In genomic region chr14:99287269-99287942, GRCh38 we compare ENCODE assay signal across 10 cellular contexts. TPM values are rescaled to one million over a fixed set of nuclear protein-coding genes. Genes with fewer than 3 reads are reported as not detected.
DNase-seq lines count a peak whose midpoint lies in the region; ATAC-seq, FAIRE-seq and TF ChIP-seq lines count a peak whose summit lies in the region.
"Had no signal": no experiment of that assay in that cellular context is flagged by ENCODE, and none has a peak within 500 bp of the region (broad histone marks: within the 10 kb centered on the region; RNA-seq: fewer than 3 reads in every experiment).

No MANE protein-coding gene starts in this region.

- no peak overlapping the region for H3K27ac Mint-ChIP-seq in MCF 10A (ENCODE audit: low read depth, unreplicated experiment)

- BruUV-seq in MCF 10A (replicated peaks; lab: Mats Ljungman, UMichigan): no TSS peak

- ATAC-seq in GM19025 (IDR thresholded peaks at IDR 0.05; ENCODE audit: low read depth, unreplicated experiment): peak; percentile 54
- peak; percentile 86 for ATAC-seq in HG02943 (IDR thresholded peaks at IDR 0.05; ENCODE audit: low read depth, unreplicated experiment)

- TF ChIP-seq POLR2A in stomach (IDR thresholded peaks at IDR 0.05): no peak

- H4K20me1 ChIP-seq in hepatocyte (ENCODE audit: insufficient read depth, poor library complexity, severe bottlenecking): no peaks in the 10 kb centered on the region
- H4K20me1 ChIP-seq: BLaER1 treated with 17β-estradiol and CSF1 and Interleukin-3, amounts not matched to agents 10 nM and 100 nM had no signal

- H3K4me1 Mint-ChIP-seq in MCF 10A (ENCODE audit: insufficient read depth, unreplicated experiment): no peaks in the 10 kb centered on the region

- no peaks in the 10 kb centered on the region for H3K9me2 ChIP-seq in hepatocyte (replicated peaks; ENCODE audit: insufficient read depth)

- H3K27ac ChIP-seq in ACC112 (ENCODE audit: low read depth, low read length) (no peak overlapping the region), stomach (no peak overlapping the region), hepatocyte (no peak overlapping the region)
- H3K27ac ChIP-seq: BLaER1 treated with 17β-estradiol and CSF1 and Interleukin-3, amounts not matched to agents 10 nM and 100 nM had no signal

- H3K79me2 ChIP-seq in ACC112 (ENCODE audit: control insufficient read depth, insufficient read depth, low read length, unreplicated experiment): no peaks in the 10 kb centered on the region
- no peaks in the 10 kb centered on the region for H3K79me2 ChIP-seq in hepatocyte

- no peak for TF ChIP-seq CTCF in stomach (IDR thresholded peaks at IDR 0.05)
- no peak for TF ChIP-seq CTCF in MCF 10A (IDR thresholded peaks at IDR 0.05; ENCODE audit: unreplicated experiment)
- no peak for TF ChIP-seq CTCF in hepatocyte (IDR thresholded peaks at IDR 0.05; ENCODE audit: poor library complexity)

- POLR2A ChIA-PET in MCF 10A (lab: Yijun Ruan, JAX): no interaction called here

- peaks cover 39% of the 10 kb centered on the region for H3K27me3 ChIP-seq in ACC112 (ENCODE audit: insufficient read depth, low read length)
- peaks cover 0 to 53% (median 0%) of the 10 kb centered on the region in 3 donors for H3K27me3 ChIP-seq in stomach
- no peaks in the 10 kb centered on the region for H3K27me3 ChIP-seq in hepatocyte
- H3K27me3 ChIP-seq: BLaER1 treated with 17β-estradiol and CSF1 and Interleukin-3, amounts not matched to agents 10 nM and 100 nM had no signal

- H3K36me3 ChIP-seq in ACC112 (ENCODE audit: insufficient read depth, low read length): no peaks in the 10 kb centered on the region
- no peaks in the 10 kb centered on the region for H3K36me3 ChIP-seq in stomach
- H3K36me3 ChIP-seq in hepatocyte (replicated peaks; ENCODE audit: insufficient read depth, low read depth): no peaks in the 10 kb centered on the region
- H3K36me3 ChIP-seq: BLaER1 treated with 17β-estradiol and CSF1 and Interleukin-3, amounts not matched to agents 10 nM and 100 nM had no signal

- H3K4me1 ChIP-seq in ACC112 (ENCODE audit: control insufficient read depth, insufficient read depth, low read length, unreplicated experiment) (no peaks in the 10 kb centered on the region), stomach (no peaks in the 10 kb centered on the region), hepatocyte (ENCODE audit: insufficient read depth) (no peaks in the 10 kb centered on the region)

- TF ChIP-seq EP300 in stomach (IDR thresholded peaks at IDR 0.05): no peak

- H3K4me3 ChIP-seq in ACC112 (ENCODE audit: low read depth, low read length): peak overlapping the region; percentile 18; the same call in 1 of the 2 replicates
- peak overlapping the region in 1 of 4 donors; percentile 16 for H3K4me3 ChIP-seq in stomach
- H3K4me3 ChIP-seq in hepatocyte: no peak overlapping the region
- H3K4me3 ChIP-seq: BLaER1 treated with 17β-estradiol and CSF1 and Interleukin-3, amounts not matched to agents 10 nM and 100 nM had no signal

- no peak for FAIRE-seq in GM19239 (lab: Jason Lieb, UNC)

- no peak overlapping the region for H3K4me2 ChIP-seq in hepatocyte

- H2AFZ ChIP-seq in ACC112 (ENCODE audit: low read length, unreplicated experiment): no peak overlapping the region
- H2AFZ ChIP-seq in hepatocyte: no peak overlapping the region

- no peak overlapping the region for H3K4me3 Mint-ChIP-seq in MCF 10A (ENCODE audit: unreplicated experiment)
- H3K4me3 Mint-ChIP-seq: H9 had no signal

- H3K9me3 ChIP-seq in stomach (no peaks in the 10 kb centered on the region), hepatocyte (ENCODE audit: low read depth) (no peaks in the 10 kb centered on the region)
- H3K9me3 ChIP-seq: BLaER1 treated with 17β-estradiol and CSF1 and Interleukin-3, amounts not matched to agents 10 nM and 100 nM had no signal

- peak; percentile 48 for DNase-seq in NOMO-1 treated with dmso at 0.1 percent for 144 hours (lab: John Stamatoyannopoulos, UW; ENCODE audit: unreplicated experiment)
- no peak for DNase-seq in GM19239 (ENCODE audit: insufficient read length, low spot score)
- DNase-seq in stomach: no peak
- no peak for DNase-seq in MCF 10A (ENCODE audit: unreplicated experiment)
- DNase-seq in hepatocyte (ENCODE audit: low spot score): no peak
- DNase-seq: H9 had no signal

- no peaks in the 10 kb centered on the region for H3K36me3 Mint-ChIP-seq in MCF 10A (ENCODE audit: insufficient read depth, unreplicated experiment)

- intact Hi-C loops in stomach (cut with DNase I; ENCODE audit: low total_unique reads): no loop called here
- intact Hi-C loops in MCF 10A (cut with micrococcal nuclease): no loop called here

- no peaks in the 10 kb centered on the region for H3K9me3 Mint-ChIP-seq in MCF 10A (ENCODE audit: unreplicated experiment)
- H3K9me3 Mint-ChIP-seq: H9 had no signal

- CTCF ChIA-PET in MCF 10A (lab: Yijun Ruan, JAX): interaction anchor here (0.7 kb wide), 1 partner anchor 107 kb away, joined by 3 read pairs; no protein-coding TSS in a partner anchor

- peaks cover 16% of the 10 kb centered on the region for H3K27me3 Mint-ChIP-seq in MCF 10A (ENCODE audit: insufficient read depth, unreplicated experiment)

- WGBS in stomach, 5 donors: 70 to 82% (median 77%) methylated on average over 11 to 13 of the region's 13 CpGs
- WGBS in hepatocyte (ENCODE audit: low lambda C conversion rate, missing lambda C conversion rate): 83% methylated on average over 13 of the region's 13 CpGs

RNA-seq across cellular contexts. Expression of gene BCL11B, which starts 15.4 kb away (rescaled TPM):
- total RNA-seq in stomach (1 to 10 TPM in 4 of 5 donors, not detected in 1; 1.3 to 9.6 (median 2.0) TPM), MCF 10A (2022) (0.84 and 1.4 TPM in 2 replicates), hepatocyte (1.8 and 3.2 TPM in 2 replicates)
- polyA plus RNA-seq in stomach (under 1 TPM; 0.15 to 0.90 (median 0.19) TPM), hepatocyte (0.28 and 0.50 TPM in 2 replicates)
